ENCODE assay signal across 1 cellular context in the genomic region with DNA sequence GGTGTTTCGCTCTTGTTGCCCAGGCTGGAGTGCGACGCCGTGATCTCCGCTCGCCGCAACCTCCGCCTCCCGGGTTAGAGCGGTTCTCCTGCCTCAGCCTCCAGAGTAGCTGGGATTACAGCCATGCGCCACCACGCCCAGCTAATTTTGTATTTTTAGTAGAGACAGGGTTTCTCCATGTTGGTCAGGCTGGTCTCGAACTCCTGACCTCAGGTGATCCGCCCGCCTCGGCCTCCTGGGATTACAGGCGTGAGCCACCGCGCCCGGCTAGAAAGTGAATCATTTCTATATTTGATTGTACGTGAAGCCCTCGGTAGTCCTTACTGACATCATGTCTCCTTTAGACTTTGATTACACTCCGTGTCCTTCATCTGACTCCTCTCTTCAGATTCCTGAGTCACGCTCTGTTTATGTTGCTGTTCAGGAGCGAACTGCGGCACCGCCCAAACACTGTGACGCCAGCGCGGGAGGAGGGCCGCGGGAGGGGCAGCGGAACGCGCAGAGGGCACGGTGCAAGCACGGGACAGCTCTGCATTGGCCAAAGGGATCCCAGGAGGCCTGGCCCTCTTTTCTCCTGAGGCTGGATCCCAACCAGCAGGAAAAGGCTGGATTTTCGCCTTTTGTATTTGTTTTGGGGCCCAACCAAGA.
TF ChIP-seq lines count a peak whose summit lies in the region.

No MANE protein-coding gene starts in this region.

TF ChIP-seq in K562, 482 proteins besides CTCF, POLR2A, EP300 and RAD21 (continued from another document):
- TF ChIP-seq GTF3C2 (IDR thresholded peaks at IDR 0.05; ENCODE audit: borderline replicate concordance, extremely low read depth, insufficient read length) (peak; percentile 14), HES1 (IDR thresholded peaks at IDR 0.05; ENCODE audit: low read depth) (no peak), BCOR (IDR thresholded peaks at IDR 0.05) (peak; percentile 30; the same call in 1 of the 2 replicates), SFPQ (IDR thresholded peaks at IDR 0.05; ENCODE audit: low read depth, low read length) (no peak), SRF (CRISPR knock-in tag; IDR thresholded peaks at IDR 0.05) (no peak)
- TF ChIP-seq, protein P1, sequence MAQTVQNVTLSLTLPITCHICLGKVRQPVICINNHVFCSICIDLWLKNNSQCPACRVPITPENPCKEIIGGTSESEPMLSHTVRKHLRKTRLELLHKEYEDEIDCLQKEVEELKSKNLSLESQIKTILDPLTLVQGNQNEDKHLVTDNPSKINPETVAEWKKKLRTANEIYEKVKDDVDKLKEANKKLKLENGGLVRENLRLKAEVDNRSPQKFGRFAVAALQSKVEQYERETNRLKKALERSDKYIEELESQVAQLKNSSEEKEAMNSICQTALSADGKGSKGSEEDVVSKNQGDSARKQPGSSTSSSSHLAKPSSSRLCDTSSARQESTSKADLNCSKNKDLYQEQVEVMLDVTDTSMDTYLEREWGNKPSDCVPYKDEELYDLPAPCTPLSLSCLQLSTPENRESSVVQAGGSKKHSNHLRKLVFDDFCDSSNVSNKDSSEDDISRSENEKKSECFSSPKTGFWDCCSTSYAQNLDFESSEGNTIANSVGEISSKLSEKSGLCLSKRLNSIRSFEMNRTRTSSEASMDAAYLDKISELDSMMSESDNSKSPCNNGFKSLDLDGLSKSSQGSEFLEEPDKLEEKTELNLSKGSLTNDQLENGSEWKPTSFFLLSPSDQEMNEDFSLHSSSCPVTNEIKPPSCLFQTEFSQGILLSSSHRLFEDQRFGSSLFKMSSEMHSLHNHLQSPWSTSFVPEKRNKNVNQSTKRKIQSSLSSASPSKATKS (CRISPR knock-in tag; IDR thresholded peaks at IDR 0.05) = no peak
- TF ChIP-seq, protein P2, sequence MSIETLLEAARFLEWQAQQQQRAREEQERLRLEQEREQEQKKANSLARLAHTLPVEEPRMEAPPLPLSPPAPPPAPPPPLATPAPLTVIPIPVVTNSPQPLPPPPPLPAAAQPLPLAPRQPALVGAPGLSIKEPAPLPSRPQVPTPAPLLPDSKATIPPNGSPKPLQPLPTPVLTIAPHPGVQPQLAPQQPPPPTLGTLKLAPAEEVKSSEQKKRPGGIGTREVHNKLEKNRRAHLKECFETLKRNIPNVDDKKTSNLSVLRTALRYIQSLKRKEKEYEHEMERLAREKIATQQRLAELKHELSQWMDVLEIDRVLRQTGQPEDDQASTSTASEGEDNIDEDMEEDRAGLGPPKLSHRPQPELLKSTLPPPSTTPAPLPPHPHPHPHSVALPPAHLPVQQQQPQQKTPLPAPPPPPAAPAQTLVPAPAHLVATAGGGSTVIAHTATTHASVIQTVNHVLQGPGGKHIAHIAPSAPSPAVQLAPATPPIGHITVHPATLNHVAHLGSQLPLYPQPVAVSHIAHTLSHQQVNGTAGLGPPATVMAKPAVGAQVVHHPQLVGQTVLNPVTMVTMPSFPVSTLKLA (conservative IDR thresholded peaks at IDR 0.05) = peak in 1 of 2 experiments; percentile 76; a peak in 2 of 4 replicates
